In genomic region chr4:73021634-73022033, GRCh38 we compare ENCODE assay signal across 9 cellular contexts. TPM values are rescaled to one million over a fixed set of nuclear protein-coding genes. Genes with fewer than 3 reads are reported as not detected.
DNase-seq lines count a peak whose midpoint lies in the region; ATAC-seq and TF ChIP-seq lines count a peak whose summit lies in the region.
"Had no signal": no experiment of that assay in that cellular context is flagged by ENCODE, and none has a peak within 500 bp of the region (broad histone marks: within the 10 kb centered on the region; RNA-seq: fewer than 3 reads in every experiment).

No MANE protein-coding gene starts in this region.

- peaks cover 0 to 10% (median 0%) of the 10 kb centered on the region in 4 donors for H3K4me1 ChIP-seq in tibial artery
- H3K4me1 ChIP-seq: BLaER1 had no signal

- no peak for ATAC-seq in HG03457 (IDR thresholded peaks at IDR 0.05; ENCODE audit: unreplicated experiment)

- CTCF ChIA-PET in HEK293T (lab: Yijun Ruan, JAX) = interaction anchor here (1.2 kb wide), 1 partner anchor 48 kb away, joined by 3 read pairs; no protein-coding TSS in a partner anchor

- no peaks in the 10 kb centered on the region for H3K36me3 ChIP-seq in tibial artery
- H3K36me3 ChIP-seq: BLaER1 had no signal

- POLR2A ChIA-PET in HEK293T (lab: Yijun Ruan, JAX) = no interaction called here

- H3K9me3 ChIP-seq in tibial artery = no peaks in the 10 kb centered on the region
- H3K9me3 ChIP-seq: BLaER1 had no signal

- H3K27me3 ChIP-seq in tibial artery = no peaks in the 10 kb centered on the region
- H3K27me3 ChIP-seq: BLaER1 had no signal

- intact Hi-C loops in tibial artery (cut with DNase I; ENCODE audit: low total_unique reads) = loop anchor here (10.0 kb wide), 1 partner anchor 517 kb away; no protein-coding TSS in a partner anchor

- H3K4me3 ChIP-seq in epithelial cell of proximal tubule (ENCODE audit: low read depth, low read length) = no peak overlapping the region
- H3K4me3 ChIP-seq in tibial artery = no peak overlapping the region
- H3K4me3 ChIP-seq: BLaER1 had no signal

- peak; percentile 65 for TF ChIP-seq CTCF in epithelial cell of proximal tubule (conservative IDR thresholded peaks at IDR 0.05; ENCODE audit: low read depth, low read length)
- TF ChIP-seq CTCF in tibial artery (IDR thresholded peaks at IDR 0.05) = peak; percentile 18 to 25

- no peak overlapping the region for H3K27ac ChIP-seq in tibial artery
- H3K27ac ChIP-seq: BLaER1 had no signal

- DNase-seq in NCI-H2171 treated with DMSO at 0.1 percent for 48 hours (lab: John Stamatoyannopoulos, UW) (peak; percentile 24), NCI-H2171 (lab: John Stamatoyannopoulos, UW) (no peak), HEK293T (ENCODE audit: extremely low spot score) (peak; percentile 32), NCI-H82 treated with DMSO at 0.1 percent for 48 hours (lab: John Stamatoyannopoulos, UW; ENCODE audit: unreplicated experiment) (peak; percentile 2), epithelial cell of proximal tubule (ENCODE audit: low read depth) (peak; percentile 16), tibial artery (no peak), mucosa of gallbladder (ENCODE audit: low spot score) (no peak)

TF ChIP-seq in HEK293T, 16 proteins besides CTCF, POLR2A, EP300 and RAD21:
- no peak for TF ChIP-seq NFRKB (IDR thresholded peaks at IDR 0.05)
- TF ChIP-seq ARNT (IDR thresholded peaks at IDR 0.05) = no peak
- TF ChIP-seq L3MBTL2 (conservative IDR thresholded peaks at IDR 0.05) = no peak
- TF ChIP-seq CTBP1 (IDR thresholded peaks at IDR 0.05; ENCODE audit: borderline replicate concordance) = no peak
- TF ChIP-seq ELF4 (IDR thresholded peaks at IDR 0.05) = no peak
- no peak for TF ChIP-seq LEF1 (IDR thresholded peaks at IDR 0.05; ENCODE audit: borderline replicate concordance)
- TF ChIP-seq TARDBP (IDR thresholded peaks at IDR 0.05) = no peak
- TF ChIP-seq SP1 (IDR thresholded peaks at IDR 0.05) = no peak
- no peak for TF ChIP-seq FOXK2 (IDR thresholded peaks at IDR 0.05)
- TF ChIP-seq PKNOX1 (IDR thresholded peaks at IDR 0.05) = 0 out of 2 replicates have a peak, but pooled peaks have one; percentile 7
- no peak for TF ChIP-seq SUZ12 (IDR thresholded peaks at IDR 0.05)
- TF ChIP-seq BHLHE40 (IDR thresholded peaks at IDR 0.05; ENCODE audit: borderline replicate concordance) = no peak
- peak; percentile 93 for TF ChIP-seq ZNF384 (IDR thresholded peaks at IDR 0.05)
- no peak for TF ChIP-seq FOXM1 (IDR thresholded peaks at IDR 0.05; ENCODE audit: borderline replicate concordance)
- no peak for TF ChIP-seq FOXA1 (IDR thresholded peaks at IDR 0.05)

RNA-seq across cellular contexts. Expression of gene COX18, which starts 47.9 kb away (rescaled TPM):
- total RNA-seq in epithelial cell of proximal tubule = 19.6 and 26.4 TPM in 2 replicates
- total RNA-seq in mucosa of gallbladder = 13.8 TPM

Comparison
In these comparisons a context has a peak if more than half of its experiments do, and no peak if none do; other contexts are left out.
1. DNase-seq: peak in NCI-H2171 treated with DMSO at 0.1 percent for 48 hours (single experiment), HEK293T (single experiment), NCI-H82 treated with DMSO at 0.1 percent for 48 hours (single experiment) and epithelial cell of proximal tubule (single experiment); none in NCI-H2171 (single experiment), tibial artery (0 of 2) and mucosa of gallbladder (single experiment).